Comparison of ENCODE assay signal across 18 cellular contexts in the genomic region with DNA sequence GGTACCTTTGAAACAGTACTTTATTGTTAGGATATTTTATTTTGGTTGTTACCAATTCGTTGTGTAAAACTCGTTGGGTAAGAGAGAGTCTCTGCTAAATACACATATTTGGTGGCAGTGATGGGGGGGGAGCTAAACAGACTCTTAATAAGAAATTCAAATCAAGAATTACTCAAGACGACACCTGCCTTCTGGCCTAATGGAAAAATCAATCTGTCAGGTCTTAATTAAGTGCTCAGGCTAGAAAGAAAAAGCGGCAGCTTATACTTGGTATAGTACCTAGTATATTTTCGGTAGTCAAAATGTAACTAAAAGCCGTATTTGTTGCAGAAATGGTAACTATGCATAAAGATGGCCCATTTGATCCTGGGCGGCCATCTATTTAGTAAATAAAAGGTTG.
"Had no signal": no experiment of that assay in that cellular context is flagged by ENCODE, and none has a peak within 500 bp of the region (broad histone marks: within the 10 kb centered on the region; RNA-seq: fewer than 3 reads in every experiment).

No MANE protein-coding gene starts in this region.

- DNase-seq: cortex of kidney; dorsolateral prefrontal cortex; effector CD8-positive, alpha-beta T cell; foreskin melanocyte; heart left ventricle; hippocampal formation; left colon; left ventricle myocardium superior; mesenchymal stem cell; natural killer cell; posterior cingulate gyrus; sigmoid colon; stimulated activated CD4-positive, alpha-beta T cell treated with anti-CD3 and anti-CD28 coated beads, Interleukin-2, amount 100 ng/mL, for 48 hours; stimulated activated naive CD8-positive, alpha-beta T cell treated with anti-CD3 and anti-CD28 coated beads, Interleukin-15, Interleukin-2, amounts not matched to agents 100 U/mL and 50 U/mL, for 24 hours; tibial artery; upper lobe of left lung; uterus had no signal

- H3K27ac Mint-ChIP-seq: natural killer cell had no signal

- ATAC-seq: heart left ventricle; left colon; left ventricle myocardium superior; natural killer cell; stimulated activated naive CD8-positive, alpha-beta T cell treated with anti-CD3 and anti-CD28 coated beads, Interleukin-15, Interleukin-2, amounts not matched to agents 100 U/mL and 50 U/mL, for 24 hours had no signal

- H3K36me3 Mint-ChIP-seq: natural killer cell had no signal

- H3K4me3 Mint-ChIP-seq: natural killer cell, neural crest cell had no signal

- H3K9me3 Mint-ChIP-seq: natural killer cell, neural crest cell had no signal
